ENCODE assay signal across 11 cellular contexts in the genomic region with DNA sequence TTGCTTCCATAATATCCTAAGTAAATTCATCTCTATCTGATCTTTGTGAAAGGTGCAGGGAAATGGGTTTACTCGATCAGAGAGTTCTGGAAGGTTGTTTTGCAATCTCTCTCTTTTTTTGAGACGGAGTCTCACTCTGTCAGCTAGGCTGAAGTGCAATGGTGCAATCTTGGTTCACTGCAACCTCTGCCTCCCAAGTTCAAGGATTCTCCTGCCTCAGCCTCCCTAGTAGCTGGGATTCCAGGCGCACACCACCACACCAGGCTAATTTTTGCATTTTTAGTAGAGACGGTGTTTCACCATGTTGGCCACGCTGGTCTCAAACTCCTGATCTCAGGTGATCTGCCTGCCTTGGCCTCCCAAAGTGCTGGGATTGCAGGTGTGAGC. TPM values are rescaled to one million over a fixed set of nuclear protein-coding genes. Genes with fewer than 3 reads are reported as not detected.
DNase-seq lines count a peak whose midpoint lies in the region; ATAC-seq, FAIRE-seq and TF ChIP-seq lines count a peak whose summit lies in the region.
"Not testable (repeated sequence)": the region's sequence is repeated elsewhere in the genome, so short reads cannot be mapped to it uniquely, and the experiment has no call there.
"Had no signal": no experiment of that assay in that cellular context is flagged by ENCODE, and none has a peak within 500 bp of the region (broad histone marks: within the 10 kb centered on the region; RNA-seq: fewer than 3 reads in every experiment).

No MANE protein-coding gene starts in this region.

- in situ Hi-C loops in mammary epithelial cell (cut with MboI; ENCODE audit: low sequenced_read_pairs in 2 of 2); HepG2 (cut with HindIII; ENCODE audit: extremely low pct_ligation_motif_present, low pct_unique_long_range_greater_than_20kb): not testable (repeated sequence)

- FAIRE-seq in HepG2 (lab: Jason Lieb, UNC): not testable (repeated sequence)

- DNase-seq in HCT116 (ENCODE audit: low read depth, low spot score); mammary epithelial cell; epithelial cell of prostate (ENCODE audit: low read depth, low spot score); HepG2 (ENCODE audit: low spot score); stomach: not testable (repeated sequence)

- ATAC-seq in HCT116, HepG2: not testable (repeated sequence)

- not testable (repeated sequence) for BruUV-seq in HCT116 (replicated peaks; lab: Mats Ljungman, UMichigan); mammary epithelial cell (replicated peaks; lab: Mats Ljungman, UMichigan); HepG2 (replicated peaks; lab: Mats Ljungman, UMichigan)

- H2AFZ ChIP-seq in HCT116 (ENCODE audit: low read depth, low read length, poor library complexity, severe bottlenecking) (peak overlapping the region; percentile 86), mammary epithelial cell (ENCODE audit: low read depth, low read length) (peak overlapping the region; percentile 54)
- H2AFZ ChIP-seq in HepG2 (ENCODE audit: low read length): not testable (repeated sequence)

- H3K9me2 ChIP-seq in HCT116 (ENCODE audit: insufficient read depth): not testable (repeated sequence)

- intact Hi-C loops in HCT116 (cut with micrococcal nuclease); mammary epithelial cell (cut with micrococcal nuclease); stomach (cut with DNase I; ENCODE audit: low total_unique reads): not testable (repeated sequence)
- intact Hi-C loops in HepG2 (cut with micrococcal nuclease; ENCODE audit: unreplicated experiment): loop anchor here (2.0 kb wide), 1 partner anchor 22 kb away; no protein-coding TSS in a partner anchor

- H3K79me2 ChIP-seq in HCT116 (ENCODE audit: insufficient read depth, low read length); mammary epithelial cell (ENCODE audit: insufficient read depth, low read length); HepG2 (ENCODE audit: insufficient read depth, low read length): not testable (repeated sequence)

- H4K20me1 ChIP-seq in HCT116 (ENCODE audit: insufficient read depth); mammary epithelial cell (ENCODE audit: insufficient read depth, low read length); HepG2 (ENCODE audit: insufficient read depth, low read length): not testable (repeated sequence)

- not testable (repeated sequence) for H3K9ac ChIP-seq in HCT116 (ENCODE audit: low read length); mammary epithelial cell (ENCODE audit: insufficient read depth, low read length); HepG2 (ENCODE audit: insufficient read depth, low read depth, low read length); mucosa of rectum (ENCODE audit: low read depth in 1 of 2, low read length in 2 of 2)

- H3K9me3 ChIP-seq in HCT116 (ENCODE audit: control insufficient read depth in 1 of 2, insufficient read depth in 1 of 2, low read depth in 1 of 2, low read length in 2 of 2); mammary epithelial cell (replicated peaks; ENCODE audit: insufficient read depth, low read length); HepG2 (ENCODE audit: low read length); mucosa of rectum (ENCODE audit: control insufficient read depth in 2 of 2, low read length in 2 of 2); stomach: not testable (repeated sequence)

- not testable (repeated sequence) for H3K4me2 ChIP-seq in HCT116 (ENCODE audit: low read length); mammary epithelial cell (ENCODE audit: insufficient read depth, low read depth, low read length)
- peak overlapping the region; percentile 38; the same call in 1 of the 2 replicates for H3K4me2 ChIP-seq in HepG2 (ENCODE audit: low read depth, low read length)

- 92% methylated on average over 4 of the region's 5 CpGs for WGBS in mammary epithelial cell (ENCODE audit: low coverage, missing lambda C conversion rate)
- WGBS in HepG2 (ENCODE audit: low lambda C conversion rate): 72% methylated on average over 5 of the region's 5 CpGs
- WGBS in stomach, 5 donors: 68 to 79% (median 71%) methylated on average over 5 of the region's 5 CpGs

- TF ChIP-seq POLR2A in HCT116 (IDR thresholded peaks at IDR 0.05; ENCODE audit: borderline replicate concordance, extremely low read depth, insufficient read depth, insufficient read length); HepG2 (IDR thresholded peaks at IDR 0.05; ENCODE audit: insufficient read depth in 1 of 2, low read depth in 2 of 2, low read length in 2 of 2); stomach (IDR thresholded peaks at IDR 0.05): not testable (repeated sequence)

- H3K27me3 ChIP-seq in HCT116 (ENCODE audit: insufficient read depth, low read length); mammary epithelial cell (ENCODE audit: insufficient read depth, low read length); HepG2 (ENCODE audit: control insufficient read depth in 1 of 2, insufficient read depth in 2 of 2, low read length in 2 of 2); mucosa of rectum (ENCODE audit: control insufficient read depth in 2 of 2, insufficient read depth in 2 of 2, low read length in 2 of 2); stomach: not testable (repeated sequence)

- RAD21 ChIA-PET in HCT116 (lab: Charles Lee; ENCODE audit: low non-redundant PET in 1 of 2, low total read pairs in 2 of 2, uncharacterized antibody in 2 of 2, unreplicated experiment in 2 of 2): not testable (repeated sequence)

- dilution Hi-C loops in mammary epithelial cell (cut with HindIII; ENCODE audit: low sequenced_read_pairs): loop anchor here (5.0 kb wide), 1 partner anchor 91 kb away; no protein-coding TSS in a partner anchor

- not testable (repeated sequence) for TF ChIP-seq CTCF in HCT116 (IDR thresholded peaks at IDR 0.05 in 2 of 3, conservative IDR thresholded peaks at IDR 0.05 in 1 of 3; ENCODE audit: borderline replicate concordance in 1 of 3, insufficient read depth in 1 of 3, low read depth in 2 of 3, low read length in 2 of 3); mammary epithelial cell (conservative IDR thresholded peaks at IDR 0.05 in 1 of 2, IDR thresholded peaks at IDR 0.05 in 1 of 2; ENCODE audit: extremely low read depth in 1 of 2, insufficient read depth in 1 of 2, low read depth in 1 of 2, low read length in 2 of 2); HepG2 (CRISPR knock-in tag; IDR thresholded peaks at IDR 0.05); stomach (IDR thresholded peaks at IDR 0.05)

- CTCF ChIA-PET in HCT116 (lab: Charles Lee); mammary epithelial cell (lab: Charles Lee; ENCODE audit: low non-redundant PET); HepG2 (lab: Yijun Ruan, JAX; ENCODE audit: low intra/inter-chr PET ratio, low total read pairs): not testable (repeated sequence)

- POLR2A ChIA-PET in HCT116 (lab: Charles Lee): interaction anchor here (1.4 kb wide), 1 partner anchor 8 kb away, joined by 3 read pairs; no protein-coding TSS in a partner anchor
- POLR2A ChIA-PET in HepG2 (lab: Yijun Ruan, JAX): interaction anchor here (0.9 to 2.8 kb wide), 4 partner anchors 8 to 20 kb away, joined by 3 to 29 read pairs (median 5); a partner anchor contains a TSS

- not testable (repeated sequence) for TF ChIP-seq EP300 in HepG2 (IDR thresholded peaks at IDR 0.05; ENCODE audit: low read depth in 2 of 2, low read length in 2 of 2); HepG2 (CRISPR knock-in tag; IDR thresholded peaks at IDR 0.05; ENCODE audit: borderline replicate concordance); stomach (IDR thresholded peaks at IDR 0.05)

- H3K4me3 ChIP-seq in HCT116 (replicated peaks in 1 of 2; ENCODE audit: low read depth in 1 of 2, low read length in 2 of 2); mammary epithelial cell (replicated peaks in 1 of 3; ENCODE audit: insufficient read depth in 1 of 3, low read depth in 2 of 3, low read length in 3 of 3); HepG2 (replicated peaks in 1 of 3; ENCODE audit: insufficient read depth in 1 of 3, low read depth in 2 of 3, low read length in 3 of 3); mucosa of rectum (ENCODE audit: low read length in 2 of 2); stomach: not testable (repeated sequence)

- not testable (repeated sequence) for H3K4me1 ChIP-seq in HCT116 (ENCODE audit: control insufficient read depth in 1 of 2, insufficient read depth in 2 of 2, low read length in 2 of 2); mammary epithelial cell (ENCODE audit: insufficient read depth, low read length); stomach
- H3K4me1 ChIP-seq in HepG2 (ENCODE audit: insufficient read depth, low read length): peaks cover 48% of the 10 kb centered on the region
- H3K4me1 ChIP-seq in mucosa of rectum (ENCODE audit: control insufficient read depth in 2 of 2, insufficient read depth in 2 of 2, low read length in 2 of 2): peaks cover 9 to 23% of the 10 kb centered on the region in 2 donors

- H3K36me3 ChIP-seq in HCT116 (ENCODE audit: control insufficient read depth in 1 of 2, insufficient read depth in 2 of 2, low read length in 2 of 2); mammary epithelial cell (ENCODE audit: insufficient read depth, low read length); HepG2 (replicated peaks in 1 of 2; ENCODE audit: control insufficient read depth in 1 of 2, insufficient read depth in 2 of 2, low read length in 2 of 2); mucosa of rectum (ENCODE audit: control insufficient read depth in 2 of 2, insufficient read depth in 2 of 2, low read length in 2 of 2); stomach: not testable (repeated sequence)

- not testable (repeated sequence) for H3K27ac ChIP-seq in HCT116 (ENCODE audit: low read depth, low read length); mammary epithelial cell (ENCODE audit: insufficient read depth, low read depth, low read length); HepG2 (ENCODE audit: extremely low read length, insufficient read depth, low read length)
- H3K27ac ChIP-seq in epithelial cell of prostate (peak overlapping the region; percentile 1), mucosa of rectum (ENCODE audit: low read depth in 2 of 2, low read length in 2 of 2) (peak overlapping the region; percentile 86 to 87), stomach (peak overlapping the region in 4 of 5 donors; percentile 44 to 77 (median 64))

- not testable (repeated sequence) for TF ChIP-seq RAD21 in HCT116 (IDR thresholded peaks at IDR 0.05; ENCODE audit: low read depth); HepG2 (CRISPR knock-in tag; IDR thresholded peaks at IDR 0.05)

RNA-seq across cellular contexts. Expression of a gene that starts 16.9 kb away (rescaled TPM):
- total RNA-seq in HCT116 (2021; ENCODE audit: unreplicated experiment): 0.30 TPM
- 0.12 and 0.36 TPM in 2 replicates for polyA plus RNA-seq in HCT116 (2012)
- total RNA-seq in mammary epithelial cell: 1 to 10 TPM in 1 of 2 donors, under 1 TPM in 1; 0.33 to 1.2 TPM
- polyA plus RNA-seq in mammary epithelial cell: 0.50 TPM
- polyA minus RNA-seq in mammary epithelial cell: not detected
- total RNA-seq in HepG2 (2016; rRNA removed; fragmentation: Illumina TruSeq; extraction: Trizol): 136 and 223 TPM in 2 replicates
- total RNA-seq in HepG2 (2016; cell fraction: cytosol; rRNA removed; fragmentation: Illumina TruSeq; extraction: Trizol; ENCODE audit: low read depth): 99.9 and 112 TPM in 2 replicates
- total RNA-seq in HepG2 (2016; cell fraction: insoluble cytoplasmic fraction; rRNA removed; fragmentation: Illumina TruSeq; extraction: Trizol): 137 and 217 TPM in 2 replicates
- 75.9 and 85.7 TPM in 2 replicates for total RNA-seq in HepG2 (2016; cell fraction: membrane; rRNA removed; fragmentation: Illumina TruSeq; extraction: Trizol)
- 195 and 205 TPM in 2 replicates for total RNA-seq in HepG2 (2016; cell fraction: nucleus; rRNA removed; fragmentation: Illumina TruSeq; extraction: Trizol)
- polyA plus RNA-seq in HepG2 (2011; rRNA removed): 811 and 903 TPM in 2 replicates
- polyA plus RNA-seq in HepG2 (2011; cell fraction: cytosol; rRNA removed): 378 and 591 TPM in 2 replicates
- polyA plus RNA-seq in HepG2 (2011; cell fraction: nucleus; rRNA removed): 84.5 and 124 TPM in 2 replicates
- polyA plus RNA-seq in HepG2 (2012): 780 and 797 TPM in 2 replicates
- polyA plus RNA-seq in HepG2 (2016; cell fraction: cytosol; fragmentation: Illumina TruSeq; extraction: Trizol; ENCODE audit: low read depth): 41.1 and 41.5 TPM in 2 replicates
- polyA plus RNA-seq in HepG2 (2016; cell fraction: insoluble cytoplasmic fraction; fragmentation: Illumina TruSeq; extraction: Trizol; ENCODE audit: low read depth): 160 and 169 TPM in 2 replicates
- polyA plus RNA-seq in HepG2 (2016; cell fraction: membrane; fragmentation: Illumina TruSeq; extraction: Trizol; ENCODE audit: low read depth): 41.7 and 42.7 TPM in 2 replicates
- polyA plus RNA-seq in HepG2 (2016; cell fraction: nucleus; fragmentation: Illumina TruSeq; extraction: Trizol; ENCODE audit: insufficient read depth, low read depth): 376 and 396 TPM in 2 replicates
- polyA minus RNA-seq in HepG2 (2011; rRNA and poly(A)+ RNA removed; ENCODE audit: low replicate concordance): 0.21 and 395 TPM in 2 replicates
- 440 and 488 TPM in 2 replicates for polyA minus RNA-seq in HepG2 (2011; cell fraction: cytosol; rRNA and poly(A)+ RNA removed)
- 142 and 223 TPM in 2 replicates for polyA minus RNA-seq in HepG2 (2011; cell fraction: nucleus; rRNA and poly(A)+ RNA removed)
- total RNA-seq in stomach: 10 to 100 TPM in 1 of 5 donors, 1 to 10 TPM in 2, not detected in 2; 1.8 to 14.6 (median 8.7) TPM
- 10 to 100 TPM in 2 of 3 donors, 1 to 10 TPM in 1; 8.6 to 75.8 (median 34.4) TPM for polyA plus RNA-seq in stomach
- total RNA-seq: A172, H1, H9 had no signal
- polyA plus RNA-seq: H1 had no signal

RNA-seq across cellular contexts. Expression of a gene that starts 51.1 kb away (rescaled TPM):
- total RNA-seq in HCT116 (2021; ENCODE audit: unreplicated experiment): not detected
- polyA plus RNA-seq in HCT116 (2012): not detected in 2 replicates
- not detected for total RNA-seq in mammary epithelial cell
- polyA plus RNA-seq in mammary epithelial cell: not detected
- polyA minus RNA-seq in mammary epithelial cell: not detected
- total RNA-seq in HepG2 (2016; rRNA removed; fragmentation: Illumina TruSeq; extraction: Trizol): not detected in 2 replicates
- total RNA-seq in HepG2 (2016; cell fraction: cytosol; rRNA removed; fragmentation: Illumina TruSeq; extraction: Trizol; ENCODE audit: low read depth): not detected in 2 replicates
- not detected in 2 replicates for total RNA-seq in HepG2 (2016; cell fraction: insoluble cytoplasmic fraction; rRNA removed; fragmentation: Illumina TruSeq; extraction: Trizol)
- total RNA-seq in HepG2 (2016; cell fraction: membrane; rRNA removed; fragmentation: Illumina TruSeq; extraction: Trizol): not detected in 2 replicates
- total RNA-seq in HepG2 (2016; cell fraction: nucleus; rRNA removed; fragmentation: Illumina TruSeq; extraction: Trizol): not detected in 2 replicates
- not detected in 2 replicates for polyA plus RNA-seq in HepG2 (2011; rRNA removed)
- polyA plus RNA-seq in HepG2 (2011; cell fraction: cytosol; rRNA removed): not detected in 2 replicates
- polyA plus RNA-seq in HepG2 (2011; cell fraction: nucleus; rRNA removed): not detected in 2 replicates
- polyA plus RNA-seq in HepG2 (2012): not detected in 2 replicates
- polyA plus RNA-seq in HepG2 (2016; cell fraction: cytosol; fragmentation: Illumina TruSeq; extraction: Trizol; ENCODE audit: low read depth): not detected in 2 replicates
- polyA plus RNA-seq in HepG2 (2016; cell fraction: insoluble cytoplasmic fraction; fragmentation: Illumina TruSeq; extraction: Trizol; ENCODE audit: low read depth): not detected in 2 replicates
- polyA plus RNA-seq in HepG2 (2016; cell fraction: membrane; fragmentation: Illumina TruSeq; extraction: Trizol; ENCODE audit: low read depth): not detected in 2 replicates
- not detected in 2 replicates for polyA plus RNA-seq in HepG2 (2016; cell fraction: nucleus; fragmentation: Illumina TruSeq; extraction: Trizol; ENCODE audit: insufficient read depth, low read depth)
- polyA minus RNA-seq in HepG2 (2011; rRNA and poly(A)+ RNA removed; ENCODE audit: low replicate concordance): not detected in 2 replicates
- polyA minus RNA-seq in HepG2 (2011; cell fraction: cytosol; rRNA and poly(A)+ RNA removed): not detected in 2 replicates
- not detected in 2 replicates for polyA minus RNA-seq in HepG2 (2011; cell fraction: nucleus; rRNA and poly(A)+ RNA removed)
- total RNA-seq in stomach: not detected
- not detected for polyA plus RNA-seq in stomach
- total RNA-seq: A172; CD4-positive, CD25-positive, alpha-beta regulatory T cell; CD8-positive, alpha-beta memory T cell; H1; H9 had no signal
- polyA plus RNA-seq: CD4-positive, CD25-positive, alpha-beta regulatory T cell; CD8-positive, alpha-beta memory T cell; H1 had no signal

Comparison
In these comparisons a context has a peak if more than half of its experiments do, and no peak if none do; other contexts are left out.
1. RNA of a gene that starts 16.9 kb away (total RNA-seq): 75.9 to 223 TPM in HepG2; 1.8 to 14.6 TPM in stomach, 0.33 to 1.2 TPM in mammary epithelial cell and 0.30 TPM in HCT116 (single experiment); every median in the first group is over 4 times any median in the second.